Comparison of ENCODE assay signal across 18 cellular contexts in genomic region chr2:60309326-60309725, GRCh38.
"Had no signal": no experiment of that assay in that cellular context is flagged by ENCODE, and none has a peak within 500 bp of the region (broad histone marks: within the 10 kb centered on the region; RNA-seq: fewer than 3 reads in every experiment).

No MANE protein-coding gene starts in this region.

- H3K4me1 ChIP-seq: colonic mucosa, heart right ventricle, tibial artery, upper lobe of right lung had no signal

- H3K36me3 Mint-ChIP-seq: naive thymus-derived CD4-positive, alpha-beta T cell; neural progenitor cell had no signal

- H3K27ac Mint-ChIP-seq: endodermal cell; naive thymus-derived CD4-positive, alpha-beta T cell; neural progenitor cell; stimulated activated naive CD8-positive, alpha-beta T cell treated with anti-CD3 and anti-CD28 coated beads, Interleukin-15, Interleukin-2, amounts not matched to agents 100 ng/mL and 50 ng/mL, for 24 hours had no signal

- ATAC-seq: esophagus mucosa; heart right ventricle; left cardiac atrium; naive thymus-derived CD4-positive, alpha-beta T cell; right cardiac atrium; upper lobe of right lung had no signal

- H3K4me3 Mint-ChIP-seq: endodermal cell; naive thymus-derived CD4-positive, alpha-beta T cell; neural progenitor cell; stimulated activated naive CD8-positive, alpha-beta T cell treated with anti-CD3 and anti-CD28 coated beads, Interleukin-15, Interleukin-2, amounts not matched to agents 100 ng/mL and 50 ng/mL, for 24 hours had no signal

- H3K4me2 ChIP-seq: neural progenitor cell had no signal

- H3K9ac ChIP-seq: neural progenitor cell had no signal

- H3K27ac ChIP-seq: colonic mucosa, heart right ventricle, neural progenitor cell, ovary, tibial artery, upper lobe of right lung, vagina had no signal

- H3K27me3 ChIP-seq: colonic mucosa, neural progenitor cell, ovary, tibial artery, upper lobe of right lung, vagina had no signal

- H3K9me3 Mint-ChIP-seq: endodermal cell; naive thymus-derived CD4-positive, alpha-beta T cell; neural progenitor cell; stimulated activated naive CD8-positive, alpha-beta T cell treated with anti-CD3 and anti-CD28 coated beads, Interleukin-15, Interleukin-2, amounts not matched to agents 100 ng/mL and 50 ng/mL, for 24 hours had no signal

- H3K36me3 ChIP-seq: colonic mucosa, heart right ventricle, neural progenitor cell, ovary, tibial artery, upper lobe of right lung, vagina had no signal

- H3K27me3 Mint-ChIP-seq: stimulated activated naive CD8-positive, alpha-beta T cell treated with anti-CD3 and anti-CD28 coated beads, Interleukin-15, Interleukin-2, amounts not matched to agents 100 ng/mL and 50 ng/mL, for 24 hours had no signal

- H3K4me3 ChIP-seq: colonic mucosa, heart right ventricle, neural progenitor cell, ovary, tibial artery, upper lobe of right lung, vagina had no signal

- DNase-seq: colonic mucosa; effector CD4-positive, alpha-beta T cell; endodermal cell; heart right ventricle; left cardiac atrium; mesendoderm; naive thymus-derived CD4-positive, alpha-beta T cell; nucleus accumbens; ovary; right cardiac atrium; small intestine; stimulated activated CD4-positive, alpha-beta T cell treated with anti-CD3 and anti-CD28 coated beads, Interleukin-2, amount 100 ng/mL, for 48 hours; tibial artery; upper lobe of right lung had no signal

- H2AFZ ChIP-seq: neural progenitor cell had no signal

- H3K9me3 ChIP-seq: colonic mucosa, heart right ventricle, ovary, tibial artery, upper lobe of right lung, vagina had no signal
